Comparison of ENCODE assay signal across 11 cellular contexts in the genomic region with DNA sequence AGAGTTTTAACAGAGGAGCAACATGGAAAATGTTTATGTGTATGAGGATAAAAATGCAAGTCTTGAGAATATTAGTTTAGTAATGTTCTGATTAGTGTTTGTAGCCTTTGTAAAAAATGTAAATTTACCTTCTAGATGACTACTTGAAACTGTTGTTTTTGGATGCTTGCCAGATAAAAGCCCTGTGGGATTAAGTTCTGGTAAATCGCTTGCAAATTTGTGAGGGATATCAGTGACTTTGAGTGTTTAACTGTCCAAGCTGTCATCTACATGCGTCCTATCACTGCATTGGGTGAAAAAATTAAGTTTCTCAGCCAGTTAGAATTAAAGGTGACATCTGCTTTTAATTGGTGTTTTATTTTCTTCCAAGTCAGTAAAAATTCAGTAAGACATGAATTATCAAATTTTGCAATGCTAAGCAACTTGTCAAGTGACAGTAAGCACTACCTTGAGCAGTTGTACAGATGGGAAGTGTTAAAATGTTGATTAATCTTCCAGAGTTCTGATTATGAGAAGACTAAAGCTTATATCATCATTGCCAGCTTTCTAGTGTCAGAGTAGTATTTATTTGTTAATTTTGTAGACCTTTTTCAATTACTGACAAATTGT.
A peak's percentile ranks its signal among the peaks of the same experiment; 100 is the strongest.
DNase-seq lines count a peak whose midpoint lies in the region; ATAC-seq, FAIRE-seq and TF ChIP-seq lines count a peak whose summit lies in the region.
"Had no signal": no experiment of that assay in that cellular context is flagged by ENCODE, and none has a peak within 500 bp of the region (broad histone marks: within the 10 kb centered on the region; RNA-seq: fewer than 3 reads in every experiment).

No MANE protein-coding gene starts in this region.

- H3K4me2 ChIP-seq in Karpas-422 (ENCODE audit: low read depth, low read length, poor library complexity, severe bottlenecking), result no peak overlapping the region

- H3K4me1 ChIP-seq in Karpas-422 (ENCODE audit: low read length), result peaks cover 3% of the 10 kb centered on the region; the same call in 1 of the 2 replicates
- H3K4me1 ChIP-seq in CD8-positive, alpha-beta memory T cell (ENCODE audit: insufficient read depth, low read length), result no peaks in the 10 kb centered on the region

- no peak overlapping the region for H3K27ac ChIP-seq in Karpas-422 (ENCODE audit: low read length)
- no peak overlapping the region for H3K27ac ChIP-seq in CD8-positive, alpha-beta memory T cell (ENCODE audit: low read depth, low read length)

- H3K36me3 ChIP-seq in Karpas-422 (ENCODE audit: insufficient read depth, low read length), result no peaks in the 10 kb centered on the region
- H3K36me3 ChIP-seq in CD8-positive, alpha-beta memory T cell (ENCODE audit: insufficient read depth, low read length), result no peaks in the 10 kb centered on the region

- no peaks in the 10 kb centered on the region for H3K9me2 ChIP-seq in Karpas-422 (replicated peaks; ENCODE audit: insufficient read depth, low read length)

- no peaks in the 10 kb centered on the region for H3K27me3 Mint-ChIP-seq in CD8-positive, alpha-beta memory T cell
- H3K27me3 Mint-ChIP-seq in stimulated activated memory B cell treated with anti-CD40 and anti-IgM and Interleukin-4, amounts not matched to agents 10 μg/mL and 1 μg/mL and 100 μg/mL, for 72 hours, result no peaks in the 10 kb centered on the region
- no peaks in the 10 kb centered on the region for H3K27me3 Mint-ChIP-seq in stimulated activated naive CD8-positive, alpha-beta T cell treated with anti-CD3 and anti-CD28 coated beads, Interleukin-15, amount 100 ng/mL, for 72 hours
- H3K27me3 Mint-ChIP-seq: activated CD4-positive, alpha-beta T cell treated with anti-CD3 and anti-CD28 coated beads for 36 hours; CD4-positive, CD25-positive, alpha-beta regulatory T cell; natural killer cell treated with Interleukin-12 subunit alpha and Interleukin-12 subunit beta and Interleukin-15 and Interleukin-18, amount 100 ng/mL, for 72 hours had no signal

- no peak for DNase-seq in D721Med (ENCODE audit: insufficient read length, low spot score)
- peak; percentile 48 for DNase-seq in Karpas-422
- peak; percentile 77 for DNase-seq in SHP77 treated with DMSO at 0.1 percent for 48 hours (lab: John Stamatoyannopoulos, UW)
- peak; percentile 6 for DNase-seq in glomerular visceral epithelial cell (ENCODE audit: extremely low spot score)
- DNase-seq in CD8-positive, alpha-beta memory T cell, result no peak
- DNase-seq in KG1 (lab: John Stamatoyannopoulos, UW), result no peak
- no peak for DNase-seq in stimulated activated naive CD8-positive, alpha-beta T cell treated with anti-CD3 and anti-CD28 coated beads, Interleukin-15, amount 100 ng/mL, for 72 hours
- DNase-seq: activated CD4-positive, alpha-beta T cell treated with anti-CD3 and anti-CD28 coated beads for 36 hours; CD4-positive, CD25-positive, alpha-beta regulatory T cell had no signal

- no peaks in the 10 kb centered on the region for H3K79me2 ChIP-seq in Karpas-422 (ENCODE audit: low read length)

- POLR2A ChIA-PET in CD8-positive, alpha-beta memory T cell (lab: Charles Lee), result no interaction called here

- TF ChIP-seq CTCF in D721Med (IDR thresholded peaks at IDR 0.05; ENCODE audit: insufficient read depth, missing control alignments), result no peak

- no peaks in the 10 kb centered on the region for H3K9me3 Mint-ChIP-seq in CD8-positive, alpha-beta memory T cell
- H3K9me3 Mint-ChIP-seq in stimulated activated memory B cell treated with anti-CD40 and anti-IgM and Interleukin-4, amounts not matched to agents 10 μg/mL and 1 μg/mL and 100 μg/mL, for 72 hours, result no peaks in the 10 kb centered on the region
- H3K9me3 Mint-ChIP-seq in stimulated activated naive CD8-positive, alpha-beta T cell treated with anti-CD3 and anti-CD28 coated beads, Interleukin-15, amount 100 ng/mL, for 72 hours, result peaks cover 7 to 13% of the 10 kb centered on the region in 2 donors
- H3K9me3 Mint-ChIP-seq: natural killer cell treated with Interleukin-12 subunit alpha and Interleukin-12 subunit beta and Interleukin-15 and Interleukin-18, amount 100 ng/mL, for 72 hours had no signal

- H3K4me3 ChIP-seq in Karpas-422 (ENCODE audit: low read length), result no peak overlapping the region
- no peak overlapping the region for H3K4me3 ChIP-seq in CD8-positive, alpha-beta memory T cell (ENCODE audit: low read length)

- H3K36me3 Mint-ChIP-seq in CD8-positive, alpha-beta memory T cell, result peaks cover 4 to 19% (median 6%) of the 10 kb centered on the region in 3 donors
- peaks cover 14% of the 10 kb centered on the region for H3K36me3 Mint-ChIP-seq in stimulated activated memory B cell treated with anti-CD40 and anti-IgM and Interleukin-4, amounts not matched to agents 10 μg/mL and 1 μg/mL and 100 μg/mL, for 72 hours

- no peaks in the 10 kb centered on the region for H3K9me3 ChIP-seq in Karpas-422 (ENCODE audit: low read length)
- H3K9me3 ChIP-seq in CD8-positive, alpha-beta memory T cell (ENCODE audit: low read length), result no peaks in the 10 kb centered on the region

- H3K9ac ChIP-seq in Karpas-422 (ENCODE audit: low read length), result no peak overlapping the region

- FAIRE-seq in D721Med (lab: Jason Lieb, UNC), result peak; percentile 60

- no peak overlapping the region for H3K4me3 Mint-ChIP-seq in CD8-positive, alpha-beta memory T cell
- H3K4me3 Mint-ChIP-seq in stimulated activated memory B cell treated with anti-CD40 and anti-IgM and Interleukin-4, amounts not matched to agents 10 μg/mL and 1 μg/mL and 100 μg/mL, for 72 hours, result no peak overlapping the region
- H3K4me3 Mint-ChIP-seq in stimulated activated naive CD8-positive, alpha-beta T cell treated with anti-CD3 and anti-CD28 coated beads, Interleukin-15, amount 100 ng/mL, for 72 hours, result no peak overlapping the region
- H3K4me3 Mint-ChIP-seq: activated CD4-positive, alpha-beta T cell treated with anti-CD3 and anti-CD28 coated beads for 36 hours; CD4-positive, CD25-positive, alpha-beta regulatory T cell; natural killer cell treated with Interleukin-12 subunit alpha and Interleukin-12 subunit beta and Interleukin-15 and Interleukin-18, amount 100 ng/mL, for 72 hours had no signal

- ATAC-seq in stimulated activated memory B cell treated with anti-CD40 and anti-IgM and Interleukin-4, amounts not matched to agents 10 μg/mL and 1 μg/mL and 100 μg/mL, for 72 hours, result no peak
- ATAC-seq in stimulated activated naive CD8-positive, alpha-beta T cell treated with anti-CD3 and anti-CD28 coated beads, Interleukin-15, amount 100 ng/mL, for 72 hours, result no peak
- ATAC-seq: activated CD4-positive, alpha-beta T cell treated with anti-CD3 and anti-CD28 coated beads for 36 hours; natural killer cell treated with Interleukin-12 subunit alpha and Interleukin-12 subunit beta and Interleukin-15 and Interleukin-18, amount 100 ng/mL, for 72 hours had no signal

- H3K27me3 ChIP-seq in Karpas-422 (ENCODE audit: low read length), result no peaks in the 10 kb centered on the region
- no peaks in the 10 kb centered on the region for H3K27me3 ChIP-seq in CD8-positive, alpha-beta memory T cell (ENCODE audit: insufficient read depth, low read length, poor library complexity, severe bottlenecking)

- H4K20me1 ChIP-seq in Karpas-422 (ENCODE audit: insufficient read depth, low read depth, low read length), result no peaks in the 10 kb centered on the region

- CTCF ChIA-PET in CD8-positive, alpha-beta memory T cell (lab: Charles Lee), result no interaction called here

- no peak overlapping the region for H2AFZ ChIP-seq in Karpas-422 (ENCODE audit: low read length)

- no peak overlapping the region for H3K27ac Mint-ChIP-seq in CD8-positive, alpha-beta memory T cell
- no peak overlapping the region for H3K27ac Mint-ChIP-seq in stimulated activated memory B cell treated with anti-CD40 and anti-IgM and Interleukin-4, amounts not matched to agents 10 μg/mL and 1 μg/mL and 100 μg/mL, for 72 hours
- no peak overlapping the region for H3K27ac Mint-ChIP-seq in stimulated activated naive CD8-positive, alpha-beta T cell treated with anti-CD3 and anti-CD28 coated beads, Interleukin-15, amount 100 ng/mL, for 72 hours
- H3K27ac Mint-ChIP-seq: activated CD4-positive, alpha-beta T cell treated with anti-CD3 and anti-CD28 coated beads for 36 hours; CD4-positive, CD25-positive, alpha-beta regulatory T cell; natural killer cell treated with Interleukin-12 subunit alpha and Interleukin-12 subunit beta and Interleukin-15 and Interleukin-18, amount 100 ng/mL, for 72 hours had no signal

- peaks cover 2 to 7% (median 3%) of the 10 kb centered on the region in 3 donors for H3K4me1 Mint-ChIP-seq in CD8-positive, alpha-beta memory T cell
- no peaks in the 10 kb centered on the region for H3K4me1 Mint-ChIP-seq in stimulated activated memory B cell treated with anti-CD40 and anti-IgM and Interleukin-4, amounts not matched to agents 10 μg/mL and 1 μg/mL and 100 μg/mL, for 72 hours
- peaks cover 19% of the 10 kb centered on the region for H3K4me1 Mint-ChIP-seq in stimulated activated naive CD8-positive, alpha-beta T cell treated with anti-CD3 and anti-CD28 coated beads, Interleukin-15, amount 100 ng/mL, for 72 hours
- H3K4me1 Mint-ChIP-seq: activated CD4-positive, alpha-beta T cell treated with anti-CD3 and anti-CD28 coated beads for 36 hours had no signal

Comparison
In these comparisons a context has a peak if more than half of its experiments do, and no peak if none do; other contexts are left out.
1. DNase-seq: peak in Karpas-422 (single experiment), SHP77 treated with DMSO at 0.1 percent for 48 hours (single experiment) and glomerular visceral epithelial cell (single experiment); none in D721Med (single experiment), CD8-positive, alpha-beta memory T cell (0 of 5), KG1 (single experiment) and stimulated activated naive CD8-positive, alpha-beta T cell treated with anti-CD3 and anti-CD28 coated beads, Interleukin-15, amount 100 ng/mL, for 72 hours (0 of 2).